ENCODE assay signal across 13 cellular contexts in the genomic region with DNA sequence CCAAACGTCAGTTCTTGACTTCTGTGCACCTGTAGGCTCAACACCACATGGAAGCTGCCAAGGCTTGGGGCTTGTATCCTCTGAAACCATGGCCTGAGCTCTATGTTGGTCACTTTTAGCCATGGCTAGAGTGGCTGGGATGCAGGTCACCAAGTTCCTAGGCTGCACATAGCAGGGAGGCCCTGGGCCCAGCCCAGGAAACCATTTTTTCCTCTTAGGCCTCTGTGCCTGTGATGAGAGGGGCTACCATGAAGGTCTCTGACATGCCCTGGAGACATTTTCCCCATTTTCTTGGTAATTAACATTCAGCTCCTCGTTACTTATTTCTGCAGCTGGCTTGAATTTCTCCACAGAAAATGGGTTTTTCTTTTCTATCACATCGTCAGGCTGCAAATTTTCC. TPM values are rescaled to one million over a fixed set of nuclear protein-coding genes. Genes with fewer than 3 reads are reported as not detected.
A peak's percentile ranks its signal among the peaks of the same experiment; 100 is the strongest.
DNase-seq lines count a peak whose midpoint lies in the region; ATAC-seq, FAIRE-seq and TF ChIP-seq lines count a peak whose summit lies in the region.
"Not testable (repeated sequence)": the region's sequence is repeated elsewhere in the genome, so short reads cannot be mapped to it uniquely, and the experiment has no call there.
"Had no signal": no experiment of that assay in that cellular context is flagged by ENCODE, and none has a peak within 500 bp of the region (broad histone marks: within the 10 kb centered on the region; RNA-seq: fewer than 3 reads in every experiment).

No MANE protein-coding gene starts in this region.

- not testable (repeated sequence) for H3K4me2 ChIP-seq in A549; K562 (ENCODE audit: insufficient read depth, low read length); mesenchymal stem cell (ENCODE audit: low read length, poor library complexity, severe bottlenecking); osteoblast (ENCODE audit: insufficient read depth, low read length)

- H3K36me3 ChIP-seq in HEK293 (ENCODE audit: control insufficient read depth in 2 of 2, insufficient read depth in 1 of 2, low read length in 2 of 2); ascending aorta; K562 (ENCODE audit: control insufficient read depth, insufficient read depth, low read length); osteoblast (ENCODE audit: insufficient read depth, low read length); thyroid gland: not testable (repeated sequence)
- peaks cover 6 to 20% of the 10 kb centered on the region in 2 experiments for H3K36me3 ChIP-seq in mesenchymal stem cell (ENCODE audit: control insufficient read depth in 1 of 2, insufficient read depth in 2 of 2, low read depth in 1 of 2, low read length in 2 of 2)

- not testable (repeated sequence) for H3K23ac ChIP-seq in mesenchymal stem cell (ENCODE audit: low read length in 2 of 2)

- H3K9me3 ChIP-seq in A549; HEK293 (ENCODE audit: control insufficient read depth, insufficient read depth, low read depth, low read length); ascending aorta; K562 (replicated peaks; ENCODE audit: control insufficient read depth, insufficient read depth, low read depth, low read length); mesenchymal stem cell (ENCODE audit: control insufficient read depth, low read length); osteoblast (ENCODE audit: low read depth, low read length); thyroid gland: not testable (repeated sequence)

- TF ChIP-seq EP300 in A549 (IDR thresholded peaks at IDR 0.05); K562 (IDR thresholded peaks at IDR 0.05; ENCODE audit: low read length): not testable (repeated sequence)

- CTCF ChIA-PET in A549 (lab: Yijun Ruan, JAX) (interaction anchor here (1.2 to 1.6 kb wide), 2 partner anchors 16 to 39 kb away, joined by 3 to 4 read pairs; no protein-coding TSS in a partner anchor), HEK293 (lab: Yijun Ruan, JAX) (interaction anchor here (1.3 kb wide), 1 partner anchor 47 kb away, joined by 4 read pairs; no protein-coding TSS in a partner anchor)
- CTCF ChIA-PET in K562 (lab: Yijun Ruan, JAX; ENCODE audit: low intra/inter-chr PET ratio) = not testable (repeated sequence)

- not testable (repeated sequence) for H3K4ac ChIP-seq in mesenchymal stem cell (ENCODE audit: low read depth in 1 of 2, low read length in 2 of 2)

- H3K18ac ChIP-seq in mesenchymal stem cell (ENCODE audit: low read depth in 1 of 2, low read length in 2 of 2) = not testable (repeated sequence)

- not testable (repeated sequence) for ATAC-seq in A549, K562

- FAIRE-seq in A549 (lab: Jason Lieb, UNC); K562 (lab: Jason Lieb, UNC): not testable (repeated sequence)

- not testable (repeated sequence) for H3K14ac ChIP-seq in mesenchymal stem cell (ENCODE audit: low read length in 2 of 2)

- H2AK5ac ChIP-seq in mesenchymal stem cell (ENCODE audit: low read length, severe bottlenecking) = peak overlapping the region; percentile 99

- not testable (repeated sequence) for TF ChIP-seq CTCF in A549 (IDR thresholded peaks at IDR 0.05); HEK293 (tag by site-specific recombination; IDR thresholded peaks at IDR 0.05); ascending aorta (IDR thresholded peaks at IDR 0.05); K562 (IDR thresholded peaks at IDR 0.05 in 2 of 3, conservative IDR thresholded peaks at IDR 0.05 in 1 of 3; ENCODE audit: insufficient read depth in 2 of 3, low read depth in 1 of 3, low read length in 3 of 3); osteoblast (IDR thresholded peaks at IDR 0.05; ENCODE audit: extremely low read depth, low read depth, low read length); thyroid gland (IDR thresholded peaks at IDR 0.05)

- intact Hi-C loops in ascending aorta (cut with DNase I); K562 (cut with micrococcal nuclease); thyroid gland (cut with DNase I): not testable (repeated sequence)

- H2BK12ac ChIP-seq in mesenchymal stem cell (ENCODE audit: low read length in 2 of 2) = not testable (repeated sequence)

- TF ChIP-seq RAD21 in A549 (conservative IDR thresholded peaks at IDR 0.05 in 1 of 2, IDR thresholded peaks at IDR 0.05 in 1 of 2); K562 (CRISPR knock-in tag; conservative IDR thresholded peaks at IDR 0.05 in 1 of 2, IDR thresholded peaks at IDR 0.05 in 1 of 2): not testable (repeated sequence)

- H3K27me3 ChIP-seq in ascending aorta; K562 (ENCODE audit: control insufficient read depth in 2 of 2, insufficient read depth in 2 of 2, low read length in 2 of 2); mesenchymal stem cell (ENCODE audit: control insufficient read depth in 1 of 2, insufficient read depth in 1 of 2, low read length in 2 of 2); osteoblast (ENCODE audit: insufficient read depth, low read length); thyroid gland: not testable (repeated sequence)

- not testable (repeated sequence) for DNase-seq in A549 (ENCODE audit: low read depth in 1 of 2, low spot score in 1 of 2); ascending aorta (ENCODE audit: low spot score in 2 of 2); K562 (ENCODE audit: extremely low read depth in 1 of 4, low spot score in 3 of 4); mesenchymal stem cell; osteoblast (ENCODE audit: insufficient read length, low spot score, missing footprints); thyroid gland

- peak overlapping the region; percentile 14 for H2BK5ac ChIP-seq in mesenchymal stem cell (ENCODE audit: low read depth, low read length, poor library complexity, severe bottlenecking)

- H3K9me1 ChIP-seq in K562 (ENCODE audit: control insufficient read depth, insufficient read depth, low read length) = not testable (repeated sequence)

- H3K4me3 ChIP-seq in A549; HEK293 (ENCODE audit: low read depth, low read length); ascending aorta; K562; mesenchymal stem cell (ENCODE audit: insufficient read depth in 1 of 2, low read depth in 1 of 2, low read length in 2 of 2); osteoblast (ENCODE audit: insufficient read depth, low read length); thyroid gland (replicated peaks in 1 of 3): not testable (repeated sequence)

- BruUV-seq in K562 (replicated peaks; lab: Mats Ljungman, UMichigan) = not testable (repeated sequence)

- not testable (repeated sequence) for H2BK120ac ChIP-seq in mesenchymal stem cell (ENCODE audit: low read depth, low read length)

- not testable (repeated sequence) for H4K91ac ChIP-seq in mesenchymal stem cell (ENCODE audit: low read length)

- not testable (repeated sequence) for H3K27ac ChIP-seq in A549; HEK293 (ENCODE audit: extremely low read depth, low read depth, low read length); K562 (ENCODE audit: extremely low read depth, low read depth, low read length)
- H3K27ac ChIP-seq in ascending aorta = peak overlapping the region; percentile 96 to 97
- H3K27ac ChIP-seq in mesenchymal stem cell (ENCODE audit: low read length, poor library complexity, severe bottlenecking) = peak overlapping the region; percentile 97
- peak overlapping the region; percentile 99 for H3K27ac ChIP-seq in osteoblast (ENCODE audit: low read depth, low read length)
- peak overlapping the region; percentile 52 to 99 (median 56) for H3K27ac ChIP-seq in thyroid gland

- H3K4me1 ChIP-seq in A549 (peaks cover 20% of the 10 kb centered on the region), ascending aorta (peaks cover 10 to 50% of the 10 kb centered on the region in 2 donors), K562 (replicated peaks in 1 of 2; ENCODE audit: control insufficient read depth in 2 of 2, insufficient read depth in 2 of 2, low read length in 2 of 2) (peaks cover 4 to 26% of the 10 kb centered on the region in 2 experiments; a peak in 3 of 5 replicates), mesenchymal stem cell (ENCODE audit: control insufficient read depth, insufficient read depth, low read depth, low read length) (peaks cover 16% of the 10 kb centered on the region), osteoblast (ENCODE audit: insufficient read depth, low read length) (peaks cover 43% of the 10 kb centered on the region), thyroid gland (peaks cover 39 to 90% of the 10 kb centered on the region in 2 donors)
- not testable (repeated sequence) for H3K4me1 ChIP-seq in HEK293 (ENCODE audit: control insufficient read depth, insufficient read depth, low read length)

- not testable (repeated sequence) for H2AFZ ChIP-seq in K562 (ENCODE audit: low read depth, low read length); mesenchymal stem cell (ENCODE audit: low read depth, low read length); osteoblast (ENCODE audit: low read length)

- H3K9ac ChIP-seq in K562 (ENCODE audit: insufficient read depth in 1 of 2, low read depth in 2 of 2, low read length in 2 of 2); mesenchymal stem cell (ENCODE audit: low read length): not testable (repeated sequence)

- TF ChIP-seq POLR2A in A549 (IDR thresholded peaks at IDR 0.05; ENCODE audit: low read length); K562 (conservative IDR thresholded peaks at IDR 0.05); thyroid gland (IDR thresholded peaks at IDR 0.05): not testable (repeated sequence)

- H2BK15ac ChIP-seq in mesenchymal stem cell (ENCODE audit: low read depth, poor library complexity, severe bottlenecking) = not testable (repeated sequence)

- 38% methylated on average over 3 of the region's 3 CpGs for WGBS in A549 (ENCODE audit: missing lambda C conversion rate)
- WGBS in K562 (ENCODE audit: insufficient coverage, low coverage, missing lambda C conversion rate) = 43% methylated on average over 3 of the region's 3 CpGs
- 97% methylated on average over 3 of the region's 3 CpGs for WGBS in mesenchymal stem cell
- WGBS in thyroid gland, 2 donors = 88 to 98% methylated on average over 3 of the region's 3 CpGs

- H4K8ac ChIP-seq in mesenchymal stem cell (ENCODE audit: low read length) = not testable (repeated sequence)

- H3K79me1 ChIP-seq in mesenchymal stem cell (replicated peaks; ENCODE audit: low read length, poor library complexity, severe bottlenecking) = not testable (repeated sequence)

- POLR2A ChIA-PET in A549 (lab: Yijun Ruan, JAX); HEK293 (lab: Yijun Ruan, JAX): not testable (repeated sequence)
- POLR2A ChIA-PET in K562 (lab: Yijun Ruan, JAX) = interaction anchor here (0.8 to 0.9 kb wide), 2 partner anchors 18 to 19 kb away, joined by 3 read pairs; no protein-coding TSS in a partner anchor

- in situ Hi-C loops in K562 (cut with MboI) = not testable (repeated sequence)

- H3K79me2 ChIP-seq in K562 (ENCODE audit: control insufficient read depth, insufficient read depth, low read length) = not testable (repeated sequence)
- H3K79me2 ChIP-seq in osteoblast (ENCODE audit: insufficient read depth, low read length) = peaks cover 12% of the 10 kb centered on the region

- H4K20me1 ChIP-seq in K562 (replicated peaks; ENCODE audit: control insufficient read depth, insufficient read depth, low read length); osteoblast (ENCODE audit: insufficient read depth, low read length): not testable (repeated sequence)

RNA-seq across cellular contexts. Expression of gene ITGB3, which starts 15.3 kb away (rescaled TPM):
- polyA plus RNA-seq in A549 (2011; rRNA removed) = 0.34 and 0.90 TPM in 2 replicates
- 0.15 and 0.32 TPM in 2 replicates for polyA plus RNA-seq in A549 (2012; cell fraction: cytosol; rRNA removed)
- 0.18 and 0.29 TPM in 2 replicates for polyA plus RNA-seq in A549 (2012; cell fraction: nucleus; rRNA removed)
- 3.7 to 6.2 TPM (median 5.0 TPM) in 3 replicates for polyA plus RNA-seq in A549 (2017; fragmentation: RNase III; extraction: RNeasy Plus Mini Kit Qiagen cat#74134 plus additional on column Dnase treatment)
- 1.7 and 2.6 TPM in 2 replicates for polyA minus RNA-seq in A549 (2011; rRNA and poly(A)+ RNA removed)
- total RNA-seq in ascending aorta = 71.3 TPM
- 3.2 and 6.2 TPM in 2 replicates for total RNA-seq in K562 (2011; cell fraction: chromatin; rRNA removed; ENCODE audit: low replicate concordance)
- 2.8 and 4.7 TPM in 2 replicates for total RNA-seq in K562 (2011; cell fraction: nucleolus; rRNA removed)
- 3.4 and 4.4 TPM in 2 replicates for total RNA-seq in K562 (2011; cell fraction: nucleoplasm; rRNA removed)
- total RNA-seq in K562 (2014; rRNA removed) = 0.45 and 0.54 TPM in 2 replicates
- total RNA-seq in K562 (2014; rRNA removed; fragmentation: Illumina TruSeq; extraction: Trizol) = 0.47 and 0.99 TPM in 2 replicates
- total RNA-seq in K562 (2015; rRNA removed; fragmentation: Illumina TruSeq; extraction: Trizol) = 0.30 and 0.62 TPM in 2 replicates
- total RNA-seq in K562 (2021) = 0.84 and 0.92 TPM in 2 replicates
- polyA plus RNA-seq in K562 (2011; rRNA removed) = 1.1 and 2.6 TPM in 2 replicates
- 1.0 and 1.9 TPM in 2 replicates for polyA plus RNA-seq in K562 (2011; cell fraction: cytosol; rRNA removed)
- polyA plus RNA-seq in K562 (2011; cell fraction: nucleus; rRNA removed) = 0.95 and 3.2 TPM in 2 replicates
- polyA plus RNA-seq in K562 (2012) = 0.73 and 1.0 TPM in 2 replicates
- polyA plus RNA-seq in K562 (2014; fragmentation: Illumina TruSeq; extraction: Trizol) = 0.60 and 0.62 TPM in 2 replicates
- under 1 TPM in 1 of 2 experiments, not detected in 1; 0.08 TPM for polyA plus RNA-seq in K562 (2014; fragmentation: Nextera tagmentation; extraction: Ambion mirVana)
- polyA plus RNA-seq in K562 (2014; rRNA removed) = 0.32 and 0.62 TPM in 2 replicates
- 1.8 and 6.9 TPM in 2 replicates for polyA minus RNA-seq in K562 (2011; rRNA and poly(A)+ RNA removed)
- 0.64 and 3.1 TPM in 2 replicates for polyA minus RNA-seq in K562 (2011; cell fraction: cytosol; rRNA and poly(A)+ RNA removed)
- polyA minus RNA-seq in K562 (2011; cell fraction: nucleus; rRNA and poly(A)+ RNA removed) = 1.2 and 1.6 TPM in 2 replicates
- 11.3 TPM for polyA plus RNA-seq in mesenchymal stem cell (2013, experiment 1 of 2)
- polyA plus RNA-seq in mesenchymal stem cell (2013, experiment 2 of 2) = 11.3 TPM
- 31.5 and 39.8 TPM in 2 replicates for total RNA-seq in osteoblast
- 100 to 1,000 TPM; 102 to 260 (median 149) TPM for total RNA-seq in thyroid gland
- total RNA-seq: A172; A673; CD8-positive, alpha-beta T cell had no signal

RNA-seq across cellular contexts. Expression of gene EFCAB13, which starts 54.8 kb away (rescaled TPM):
- polyA plus RNA-seq in A549 (2011; rRNA removed) = 4.1 and 6.0 TPM in 2 replicates
- polyA plus RNA-seq in A549 (2012; cell fraction: cytosol; rRNA removed) = 0.79 and 1.2 TPM in 2 replicates
- polyA plus RNA-seq in A549 (2012; cell fraction: nucleus; rRNA removed) = 0.36 and 0.73 TPM in 2 replicates
- 2.9 to 4.2 TPM (median 3.2 TPM) in 3 replicates for polyA plus RNA-seq in A549 (2017; fragmentation: RNase III; extraction: RNeasy Plus Mini Kit Qiagen cat#74134 plus additional on column Dnase treatment)
- 0.74 and 2.2 TPM in 2 replicates for polyA minus RNA-seq in A549 (2011; rRNA and poly(A)+ RNA removed)
- total RNA-seq in ascending aorta = 1.2 TPM
- 1.8 and 4.2 TPM in 2 replicates for total RNA-seq in K562 (2011; cell fraction: chromatin; rRNA removed; ENCODE audit: low replicate concordance)
- 0.66 TPM in 1 of 2 replicates, not detected in the other for total RNA-seq in K562 (2011; cell fraction: nucleolus; rRNA removed)
- total RNA-seq in K562 (2011; cell fraction: nucleoplasm; rRNA removed) = 1.1 and 2.4 TPM in 2 replicates
- 1.3 and 3.1 TPM in 2 replicates for total RNA-seq in K562 (2014; rRNA removed)
- total RNA-seq in K562 (2014; rRNA removed; fragmentation: Illumina TruSeq; extraction: Trizol) = 1.3 TPM in 2 replicates
- total RNA-seq in K562 (2015; rRNA removed; fragmentation: Illumina TruSeq; extraction: Trizol) = 0.69 and 1.2 TPM in 2 replicates
- 1.0 and 2.6 TPM in 2 replicates for total RNA-seq in K562 (2021)
- 0.70 and 1.1 TPM in 2 replicates for polyA plus RNA-seq in K562 (2011; rRNA removed)
- polyA plus RNA-seq in K562 (2011; cell fraction: cytosol; rRNA removed) = 0.09 TPM in 1 of 2 replicates, not detected in the other
- 1.0 and 1.2 TPM in 2 replicates for polyA plus RNA-seq in K562 (2011; cell fraction: nucleus; rRNA removed)
- 0.83 and 2.9 TPM in 2 replicates for polyA plus RNA-seq in K562 (2012)
- 0.95 and 1.2 TPM in 2 replicates for polyA plus RNA-seq in K562 (2014; fragmentation: Illumina TruSeq; extraction: Trizol)
- polyA plus RNA-seq in K562 (2014; fragmentation: Nextera tagmentation; extraction: Ambion mirVana) = under 1 TPM; 0.46 TPM
- polyA plus RNA-seq in K562 (2014; rRNA removed) = 0.32 and 2.7 TPM in 2 replicates
- polyA minus RNA-seq in K562 (2011; rRNA and poly(A)+ RNA removed) = 1.6 and 2.1 TPM in 2 replicates
- not detected in 2 replicates for polyA minus RNA-seq in K562 (2011; cell fraction: cytosol; rRNA and poly(A)+ RNA removed)
- polyA minus RNA-seq in K562 (2011; cell fraction: nucleus; rRNA and poly(A)+ RNA removed) = 0.67 and 1.4 TPM in 2 replicates
- polyA plus RNA-seq in mesenchymal stem cell (2013, experiment 1 of 2) = 1.2 TPM
- 1.2 TPM for polyA plus RNA-seq in mesenchymal stem cell (2013, experiment 2 of 2)
- total RNA-seq in osteoblast = 5.3 and 6.9 TPM in 2 replicates
- total RNA-seq in thyroid gland = 10 to 100 TPM; 26.5 to 94.1 (median 48.1) TPM
- total RNA-seq: A172, A673 had no signal

RNA-seq across cellular contexts. Expression of gene MYL4, which starts 59.8 kb away (rescaled TPM):
- not detected in 2 replicates for polyA plus RNA-seq in A549 (2011; rRNA removed)
- 0.05 TPM in 1 of 2 replicates, not detected in the other for polyA plus RNA-seq in A549 (2012; cell fraction: cytosol; rRNA removed)
- 0.20 TPM in 1 of 2 replicates, not detected in the other for polyA plus RNA-seq in A549 (2012; cell fraction: nucleus; rRNA removed)
- not detected in 3 replicates for polyA plus RNA-seq in A549 (2017; fragmentation: RNase III; extraction: RNeasy Plus Mini Kit Qiagen cat#74134 plus additional on column Dnase treatment)
- polyA minus RNA-seq in A549 (2011; rRNA and poly(A)+ RNA removed) = 0.62 TPM in 1 of 2 replicates, not detected in the other
- not detected for total RNA-seq in ascending aorta
- total RNA-seq in K562 (2011; cell fraction: chromatin; rRNA removed; ENCODE audit: low replicate concordance) = 69.7 and 135 TPM in 2 replicates
- total RNA-seq in K562 (2011; cell fraction: nucleolus; rRNA removed) = 127 and 133 TPM in 2 replicates
- total RNA-seq in K562 (2011; cell fraction: nucleoplasm; rRNA removed) = 109 and 110 TPM in 2 replicates
- total RNA-seq in K562 (2014; rRNA removed) = 170 and 213 TPM in 2 replicates
- 83.5 and 117 TPM in 2 replicates for total RNA-seq in K562 (2014; rRNA removed; fragmentation: Illumina TruSeq; extraction: Trizol)
- total RNA-seq in K562 (2015; rRNA removed; fragmentation: Illumina TruSeq; extraction: Trizol) = 149 TPM in 2 replicates
- 177 and 183 TPM in 2 replicates for total RNA-seq in K562 (2021)
- 221 and 324 TPM in 2 replicates for polyA plus RNA-seq in K562 (2011; rRNA removed)
- polyA plus RNA-seq in K562 (2011; cell fraction: cytosol; rRNA removed) = 287 and 309 TPM in 2 replicates
- 346 and 397 TPM in 2 replicates for polyA plus RNA-seq in K562 (2011; cell fraction: nucleus; rRNA removed)
- 170 and 179 TPM in 2 replicates for polyA plus RNA-seq in K562 (2012)
- polyA plus RNA-seq in K562 (2014; fragmentation: Illumina TruSeq; extraction: Trizol) = 252 and 284 TPM in 2 replicates
- polyA plus RNA-seq in K562 (2014; fragmentation: Nextera tagmentation; extraction: Ambion mirVana) = 100 to 1,000 TPM; 287 to 423 TPM
- polyA plus RNA-seq in K562 (2014; rRNA removed) = 319 and 378 TPM in 2 replicates
- 90.7 and 106 TPM in 2 replicates for polyA minus RNA-seq in K562 (2011; rRNA and poly(A)+ RNA removed)
- polyA minus RNA-seq in K562 (2011; cell fraction: cytosol; rRNA and poly(A)+ RNA removed) = 34.9 and 40.8 TPM in 2 replicates
- 29.5 and 45.3 TPM in 2 replicates for polyA minus RNA-seq in K562 (2011; cell fraction: nucleus; rRNA and poly(A)+ RNA removed)
- polyA plus RNA-seq in mesenchymal stem cell (2013, experiment 1 of 2) = 0.22 TPM
- 0.14 TPM for polyA plus RNA-seq in mesenchymal stem cell (2013, experiment 2 of 2)
- total RNA-seq in osteoblast = 0.72 TPM in 1 of 2 replicates, not detected in the other
- 10 to 100 TPM in 1 of 4 donors, 1 to 10 TPM in 3; 5.2 to 11.0 (median 6.2) TPM for total RNA-seq in thyroid gland
- total RNA-seq: A172; A673; Caco-2; Calu3; CD4-positive, alpha-beta T cell; CD8-positive, alpha-beta T cell had no signal

Comparison
In these comparisons a context has a peak if more than half of its experiments do, and no peak if none do; other contexts are left out.
1. RNA of gene MYL4, which starts 59.8 kb away (total RNA-seq): 69.7 to 213 TPM in K562; 5.2 to 11.0 TPM in thyroid gland, 0.72 TPM in osteoblast and not detected in ascending aorta (single experiment); every median in the first group is over 4 times any median in the second.